ENCODE assay signal across 11 cellular contexts in genomic region chr1:94714152-94714551, GRCh38.
DNase-seq lines count a peak whose midpoint lies in the region; FAIRE-seq and TF ChIP-seq lines count a peak whose summit lies in the region.
"Had no signal": no experiment of that assay in that cellular context is flagged by ENCODE, and none has a peak within 500 bp of the region (broad histone marks: within the 10 kb centered on the region; RNA-seq: fewer than 3 reads in every experiment).

No MANE protein-coding gene starts in this region.

- no peaks in the 10 kb centered on the region for H3K79me2 ChIP-seq in keratinocyte (ENCODE audit: control insufficient read depth, insufficient read depth, low read length)

- TF ChIP-seq POLR2A in adrenal gland (IDR thresholded peaks at IDR 0.05) (no peak), tibial nerve (IDR thresholded peaks at IDR 0.05) (no peak)

- no peak overlapping the region for H3K9ac ChIP-seq in keratinocyte (ENCODE audit: control insufficient read depth, extremely low read depth, insufficient read depth, low read length)

- H3K4me3 ChIP-seq in adrenal gland (no peak overlapping the region), keratinocyte (ENCODE audit: control insufficient read depth in 2 of 3, extremely low read depth in 1 of 3, insufficient read depth in 2 of 3, low read depth in 1 of 3, low read length in 3 of 3) (no peak overlapping the region), tibial nerve (no peak overlapping the region)

- H4K20me1 ChIP-seq in keratinocyte (ENCODE audit: control insufficient read depth, extremely low read depth, insufficient read depth, low read length): no peaks in the 10 kb centered on the region

- H3K4me3 Mint-ChIP-seq in HFFc6: no peak overlapping the region
- H3K4me3 Mint-ChIP-seq in activated naive CD4-positive, alpha-beta T cell treated with anti-CD3 and anti-CD28 coated beads, Interleukin-2, amount 10 ng/mL, durations not matched to agents 7 days and 5 days: no peak overlapping the region
- H3K4me3 Mint-ChIP-seq: activated CD8-positive, alpha-beta T cell treated with anti-CD3 and anti-CD28 coated beads for 36 hours; activated naive CD8-positive, alpha-beta T cell treated with anti-CD3 and anti-CD28 coated beads, Interleukin-2, amount 10 ng/mL, durations not matched to agents 7 days and 5 days; B cell; naive B cell had no signal

- H3K27me3 ChIP-seq in adrenal gland: no peaks in the 10 kb centered on the region
- H3K27me3 ChIP-seq in keratinocyte (ENCODE audit: control insufficient read depth, extremely low read depth, insufficient read depth, low read length): no peaks in the 10 kb centered on the region
- no peaks in the 10 kb centered on the region for H3K27me3 ChIP-seq in tibial nerve

- H3K4me1 ChIP-seq in adrenal gland (replicated peaks in 1 of 2): peaks cover 0 to 3% of the 10 kb centered on the region in 2 donors
- peaks cover 27% of the 10 kb centered on the region for H3K4me1 ChIP-seq in keratinocyte (ENCODE audit: control insufficient read depth, extremely low read depth, insufficient read depth, low read length)
- peaks cover 0 to 29% (median 0%) of the 10 kb centered on the region in 4 donors for H3K4me1 ChIP-seq in tibial nerve

- no peak overlapping the region for H2AFZ ChIP-seq in keratinocyte (ENCODE audit: control insufficient read depth, low read length)

- no peak for FAIRE-seq in keratinocyte (lab: Jason Lieb, UNC)

- peaks cover 6% of the 10 kb centered on the region; the same call in 1 of the 2 replicates for H3K27me3 Mint-ChIP-seq in HFFc6 (ENCODE audit: insufficient read depth)
- H3K27me3 Mint-ChIP-seq in activated naive CD4-positive, alpha-beta T cell treated with anti-CD3 and anti-CD28 coated beads, Interleukin-2, amount 10 ng/mL, durations not matched to agents 7 days and 5 days: peaks cover 24% of the 10 kb centered on the region
- H3K27me3 Mint-ChIP-seq: naive B cell had no signal

- no peaks in the 10 kb centered on the region for H3K9me3 Mint-ChIP-seq in HFFc6
- H3K9me3 Mint-ChIP-seq in activated naive CD4-positive, alpha-beta T cell treated with anti-CD3 and anti-CD28 coated beads, Interleukin-2, amount 10 ng/mL, durations not matched to agents 7 days and 5 days: no peaks in the 10 kb centered on the region
- H3K9me3 Mint-ChIP-seq: activated CD8-positive, alpha-beta T cell treated with anti-CD3 and anti-CD28 coated beads for 36 hours; activated naive CD8-positive, alpha-beta T cell treated with anti-CD3 and anti-CD28 coated beads, Interleukin-2, amount 10 ng/mL, durations not matched to agents 7 days and 5 days had no signal

- intact Hi-C loops in adrenal gland (cut with DNase I): no loop called here

- TF ChIP-seq CTCF in HFFc6 (IDR thresholded peaks at IDR 0.05) (no peak), adrenal gland (IDR thresholded peaks at IDR 0.05) (no peak), keratinocyte (optimal IDR thresholded peaks at IDR 0.05 in 1 of 3, IDR thresholded peaks at IDR 0.05 in 1 of 3, conservative IDR thresholded peaks at IDR 0.05 in 1 of 3; ENCODE audit: extremely low read depth in 1 of 3, insufficient read depth in 2 of 3, low read length in 3 of 3) (no peak), tibial nerve (IDR thresholded peaks at IDR 0.05) (no peak)

- H3K9me1 ChIP-seq in keratinocyte (ENCODE audit: control insufficient read depth, extremely low read depth, insufficient read depth, low read length): no peaks in the 10 kb centered on the region

- DNase-seq in HFFc6: no peak
- DNase-seq in adrenal gland: no peak
- DNase-seq in keratinocyte (ENCODE audit: low read depth, low spot score): no peak
- DNase-seq in tibial nerve (ENCODE audit: low spot score in 2 of 2): no peak
- no peak for DNase-seq in NCI-H1417 treated with DMSO at 0.1 percent for 48 hours (lab: John Stamatoyannopoulos, UW)
- DNase-seq in SHP77 (lab: John Stamatoyannopoulos, UW): no peak
- no peak for DNase-seq in activated naive CD4-positive, alpha-beta T cell treated with anti-CD3 and anti-CD28 coated beads, Interleukin-2, amount 10 ng/mL, durations not matched to agents 7 days and 5 days
- DNase-seq: activated naive CD8-positive, alpha-beta T cell treated with anti-CD3 and anti-CD28 coated beads, Interleukin-2, amount 10 ng/mL, durations not matched to agents 7 days and 5 days; naive B cell had no signal

- H3K4me2 ChIP-seq in keratinocyte (ENCODE audit: control insufficient read depth, extremely low read depth, insufficient read depth, low read depth, low read length): peak overlapping the region; percentile 3

- peaks cover 5% of the 10 kb centered on the region; the same call in 1 of the 2 replicates for H3K36me3 Mint-ChIP-seq in HFFc6 (ENCODE audit: low read depth)
- no peaks in the 10 kb centered on the region for H3K36me3 Mint-ChIP-seq in activated naive CD4-positive, alpha-beta T cell treated with anti-CD3 and anti-CD28 coated beads, Interleukin-2, amount 10 ng/mL, durations not matched to agents 7 days and 5 days
- H3K36me3 Mint-ChIP-seq: activated naive CD8-positive, alpha-beta T cell treated with anti-CD3 and anti-CD28 coated beads, Interleukin-2, amount 10 ng/mL, durations not matched to agents 7 days and 5 days; naive B cell had no signal

- H3K27ac Mint-ChIP-seq in HFFc6: peak overlapping the region; percentile 86
- no peak overlapping the region for H3K27ac Mint-ChIP-seq in activated naive CD4-positive, alpha-beta T cell treated with anti-CD3 and anti-CD28 coated beads, Interleukin-2, amount 10 ng/mL, durations not matched to agents 7 days and 5 days
- H3K27ac Mint-ChIP-seq: activated CD8-positive, alpha-beta T cell treated with anti-CD3 and anti-CD28 coated beads for 36 hours; activated naive CD8-positive, alpha-beta T cell treated with anti-CD3 and anti-CD28 coated beads, Interleukin-2, amount 10 ng/mL, durations not matched to agents 7 days and 5 days; B cell had no signal

- H3K27ac ChIP-seq in adrenal gland (peak overlapping the region in 3 of 5 donors; percentile 2 to 44 (median 11)), keratinocyte (ENCODE audit: control insufficient read depth, insufficient read depth, low read length) (peak overlapping the region; percentile 62), tibial nerve (peak overlapping the region in 3 of 4 donors; percentile 49 to 85 (median 72))

- 96 to 99% (median 97%) methylated on average over 5 of the region's 5 CpGs for WGBS in adrenal gland, 4 donors
- 89 to 95% methylated on average over 5 of the region's 5 CpGs for WGBS in tibial nerve, 2 donors

- CTCF ChIA-PET in activated naive CD4-positive, alpha-beta T cell treated with anti-CD3 and anti-CD28 coated beads, Interleukin-2, amount 10 ng/mL, durations not matched to agents 7 days and 5 days (lab: Charles Lee): no interaction called here

- H3K4me1 Mint-ChIP-seq in HFFc6 (ENCODE audit: low read depth): peaks cover 58% of the 10 kb centered on the region
- H3K4me1 Mint-ChIP-seq in activated naive CD4-positive, alpha-beta T cell treated with anti-CD3 and anti-CD28 coated beads, Interleukin-2, amount 10 ng/mL, durations not matched to agents 7 days and 5 days: no peaks in the 10 kb centered on the region

- dilution Hi-C loops in keratinocyte (cut with MboI; ENCODE audit: extremely low pct_ligation_motif_present, low sequenced_read_pairs): no loop called here

- no peaks in the 10 kb centered on the region for H3K9me3 ChIP-seq in adrenal gland (replicated peaks in 1 of 3)
- H3K9me3 ChIP-seq in keratinocyte (ENCODE audit: control insufficient read depth, low read depth, low read length): no peaks in the 10 kb centered on the region
- no peaks in the 10 kb centered on the region for H3K9me3 ChIP-seq in tibial nerve

- no peak for TF ChIP-seq EP300 in tibial nerve (IDR thresholded peaks at IDR 0.05)

- H3K36me3 ChIP-seq in adrenal gland (replicated peaks in 1 of 2) (no peaks in the 10 kb centered on the region), keratinocyte (ENCODE audit: control insufficient read depth in 2 of 2, extremely low read depth in 1 of 2, insufficient read depth in 2 of 2, low read length in 2 of 2) (no peaks in the 10 kb centered on the region), tibial nerve (no peaks in the 10 kb centered on the region)

Comparison
In these comparisons a context has a peak if more than half of its experiments do, and no peak if none do; other contexts are left out.
1. H3K27ac ChIP-seq: peak in every context shown above with its lines; median percentile 72 in tibial nerve; 62 in keratinocyte; 11 in adrenal gland.